33 cellular contexts compared by ENCODE assay signal in genomic region chr1:21544095-21544494, GRCh38. TPM values are rescaled to one million over a fixed set of nuclear protein-coding genes. Genes with fewer than 3 reads are reported as not detected.
"Had no signal": no experiment of that assay in that cellular context is flagged by ENCODE, and none has a peak within 500 bp of the region (broad histone marks: within the 10 kb centered on the region; RNA-seq: fewer than 3 reads in every experiment).

No MANE protein-coding gene starts in this region.

- H3K4me3 Mint-ChIP-seq: activated naive CD4-positive, alpha-beta T cell treated with anti-CD3 and anti-CD28 coated beads, Interleukin-2, amount 10 ng/mL, durations not matched to agents 7 days and 5 days; activated naive CD8-positive, alpha-beta T cell treated with anti-CD3 and anti-CD28 coated beads, Interleukin-2, amount 10 ng/mL, durations not matched to agents 7 days and 5 days; brain; memory B cell; naive thymus-derived CD8-positive, alpha-beta T cell; neural progenitor cell; stimulated activated effector memory CD8-positive, alpha-beta T cell treated with anti-CD3 and anti-CD28 coated beads, Interleukin-12 subunit alpha, Interleukin-12 subunit beta, amount 100 ng/mL, for 72 hours; stimulated activated naive CD8-positive, alpha-beta T cell treated with anti-CD3 and anti-CD28 coated beads, Interleukin-15, Interleukin-2, amounts not matched to agents 100 ng/mL and 50 ng/mL, for 24 hours; type B pancreatic cell had no signal

- H2AFZ ChIP-seq: neural progenitor cell had no signal

- FAIRE-seq: endometrium had no signal

- H3K9me3 ChIP-seq: ascending aorta, esophagus squamous epithelium, heart right ventricle, thoracic aorta, uterus had no signal

- H3K9ac ChIP-seq: neural progenitor cell had no signal

- H3K4me1 ChIP-seq: ascending aorta, uterus had no signal

- H3K9me3 Mint-ChIP-seq: activated naive CD4-positive, alpha-beta T cell treated with anti-CD3 and anti-CD28 coated beads, Interleukin-2, amount 10 ng/mL, durations not matched to agents 7 days and 5 days; activated naive CD8-positive, alpha-beta T cell treated with anti-CD3 and anti-CD28 coated beads, Interleukin-2, amount 10 ng/mL, durations not matched to agents 7 days and 5 days; brain; memory B cell; naive thymus-derived CD8-positive, alpha-beta T cell; neural progenitor cell; stimulated activated effector memory CD8-positive, alpha-beta T cell treated with anti-CD3 and anti-CD28 coated beads, Interleukin-12 subunit alpha, Interleukin-12 subunit beta, amount 100 ng/mL, for 72 hours; stimulated activated naive CD8-positive, alpha-beta T cell treated with anti-CD3 and anti-CD28 coated beads, Interleukin-15, Interleukin-2, amounts not matched to agents 100 ng/mL and 50 ng/mL, for 24 hours; type B pancreatic cell had no signal

- H3K36me3 ChIP-seq: ascending aorta, esophagus squamous epithelium, heart right ventricle, neural progenitor cell, thoracic aorta, uterus had no signal

- H3K4me3 ChIP-seq: ascending aorta, esophagus squamous epithelium, heart right ventricle, neural progenitor cell, skin epidermis, thoracic aorta, uterus had no signal

- H3K36me3 Mint-ChIP-seq: activated naive CD4-positive, alpha-beta T cell treated with anti-CD3 and anti-CD28 coated beads, Interleukin-2, amount 10 ng/mL, durations not matched to agents 7 days and 5 days; activated naive CD8-positive, alpha-beta T cell treated with anti-CD3 and anti-CD28 coated beads, Interleukin-2, amount 10 ng/mL, durations not matched to agents 7 days and 5 days; brain; memory B cell; naive thymus-derived CD8-positive, alpha-beta T cell; neural progenitor cell; stimulated activated effector memory CD8-positive, alpha-beta T cell treated with anti-CD3 and anti-CD28 coated beads, Interleukin-12 subunit alpha, Interleukin-12 subunit beta, amount 100 ng/mL, for 72 hours; type B pancreatic cell had no signal

- H3K4me2 ChIP-seq: neural progenitor cell had no signal

- H3K27ac Mint-ChIP-seq: activated naive CD4-positive, alpha-beta T cell treated with anti-CD3 and anti-CD28 coated beads, Interleukin-2, amount 10 ng/mL, durations not matched to agents 7 days and 5 days; activated naive CD8-positive, alpha-beta T cell treated with anti-CD3 and anti-CD28 coated beads, Interleukin-2, amount 10 ng/mL, durations not matched to agents 7 days and 5 days; brain; memory B cell; naive thymus-derived CD8-positive, alpha-beta T cell; stimulated activated effector memory CD8-positive, alpha-beta T cell treated with anti-CD3 and anti-CD28 coated beads, Interleukin-12 subunit alpha, Interleukin-12 subunit beta, amount 100 ng/mL, for 72 hours; stimulated activated naive CD8-positive, alpha-beta T cell treated with anti-CD3 and anti-CD28 coated beads, Interleukin-15, Interleukin-2, amounts not matched to agents 100 ng/mL and 50 ng/mL, for 24 hours; type B pancreatic cell had no signal

- H3K27me3 Mint-ChIP-seq: brain had no signal

- H3K27ac ChIP-seq: ascending aorta, epithelial cell of prostate, esophagus squamous epithelium, neural progenitor cell, skin epidermis, thoracic aorta, uterus had no signal

- H3K27me3 ChIP-seq: ascending aorta, neural progenitor cell, uterus had no signal

- DNase-seq: activated CD4-positive, alpha-beta T cell treated with anti-CD3 and anti-CD28 coated beads for 4 hours; activated CD4-positive, alpha-beta T cell treated with anti-CD3 and anti-CD28 coated beads, Interleukin-2, amount 50 U/mL, for 48 hours; activated CD8-positive, alpha-beta memory T cell treated with anti-CD3 and anti-CD28 coated beads for 24 hours; activated gamma-delta T cell; activated naive CD4-positive, alpha-beta T cell treated with anti-CD3 and anti-CD28 coated beads, Interleukin-2, amount 10 ng/mL, durations not matched to agents 7 days and 5 days; activated naive CD8-positive, alpha-beta T cell treated with anti-CD3 and anti-CD28 coated beads, Interleukin-2, amount 10 ng/mL, durations not matched to agents 7 days and 5 days; activated T-cell treated with anti-CD3 and anti-CD28 coated beads, Interleukin-2, amount 50 U/mL, for 1 hour; central memory CD4-positive, alpha-beta T cell; dermis blood vessel endothelial cell; effector CD4-positive, alpha-beta T cell; esophagus squamous epithelium; foreskin melanocyte; heart right ventricle; kidney glomerular epithelial cell; left ventricle myocardium superior; naive thymus-derived CD8-positive, alpha-beta T cell; posterior cingulate gyrus; stimulated activated CD4-positive, alpha-beta T cell treated with anti-CD3 and anti-CD28 coated beads, Interleukin-12 subunit alpha, Interleukin-12 subunit beta, amount 100 ng/mL, for 4 hours; stimulated activated CD4-positive, alpha-beta T cell treated with anti-CD3 and anti-CD28 coated beads, Interleukin-4, amount 100 ng/mL, for 24 hours; uterus had no signal

- H3K4me1 Mint-ChIP-seq: activated naive CD4-positive, alpha-beta T cell treated with anti-CD3 and anti-CD28 coated beads, Interleukin-2, amount 10 ng/mL, durations not matched to agents 7 days and 5 days; activated naive CD8-positive, alpha-beta T cell treated with anti-CD3 and anti-CD28 coated beads, Interleukin-2, amount 10 ng/mL, durations not matched to agents 7 days and 5 days; memory B cell; naive thymus-derived CD8-positive, alpha-beta T cell; stimulated activated effector memory CD8-positive, alpha-beta T cell treated with anti-CD3 and anti-CD28 coated beads, Interleukin-12 subunit alpha, Interleukin-12 subunit beta, amount 100 ng/mL, for 72 hours had no signal

- ATAC-seq: heart right ventricle; left ventricle myocardium superior; naive thymus-derived CD8-positive, alpha-beta T cell; sciatic nerve; stimulated activated effector memory CD8-positive, alpha-beta T cell treated with anti-CD3 and anti-CD28 coated beads, Interleukin-12 subunit alpha, Interleukin-12 subunit beta, amount 100 ng/mL, for 72 hours had no signal

RNA-seq across cellular contexts. Expression of gene ALPL, which starts 34.9 kb away (rescaled TPM):
- total RNA-seq: activated naive CD8-positive, alpha-beta T cell treated with anti-CD3 and anti-CD28 coated beads, Interleukin-2, amount 10 ng/mL, durations not matched to agents 7 days and 5 days; naive thymus-derived CD8-positive, alpha-beta T cell; T-helper 1 cell treated with Interleukin-12 subunit alpha and Interleukin-12 subunit beta and Interleukin-4 antibody, amounts not matched to agents 30 ng/mL and 1 ng/mL, for 36 hours had no signal
- polyA plus RNA-seq: naive thymus-derived CD8-positive, alpha-beta T cell had no signal
